Comparison of ENCODE assay signal across 22 cellular contexts in the genomic region with DNA sequence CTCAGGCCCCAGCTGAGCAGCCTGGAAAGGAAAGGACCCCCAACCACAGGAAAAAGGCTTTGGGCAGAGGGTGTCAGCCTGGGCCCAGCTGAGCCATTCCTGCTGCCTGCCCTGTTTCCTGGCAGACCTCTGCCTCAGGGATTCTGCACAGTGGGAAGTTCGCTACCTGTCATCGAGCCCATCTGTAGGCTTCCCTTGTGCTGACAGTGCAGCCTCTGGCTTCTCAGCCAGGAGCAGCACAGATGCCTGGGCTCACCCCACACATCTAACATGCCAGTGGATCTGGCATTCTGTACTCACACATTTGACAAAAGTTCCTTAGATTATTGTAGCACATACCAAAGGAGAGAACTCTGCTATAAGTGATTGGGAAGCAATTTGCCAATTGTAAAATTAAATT.
"Had no signal": no experiment of that assay in that cellular context is flagged by ENCODE, and none has a peak within 500 bp of the region (broad histone marks: within the 10 kb centered on the region; RNA-seq: fewer than 3 reads in every experiment).

No MANE protein-coding gene starts in this region.

- H3K27ac ChIP-seq: ovary, parathyroid adenoma, psoas muscle, right lobe of liver, sigmoid colon, suprapubic skin, testis, tibial artery, transverse colon, upper lobe of right lung, uterus had no signal

- H2AFZ ChIP-seq: parathyroid adenoma had no signal

- H3K4me3 ChIP-seq: ovary, psoas muscle, right lobe of liver, sigmoid colon, suprapubic skin, testis, tibial artery, transverse colon, upper lobe of right lung, uterus had no signal

- H3K36me3 ChIP-seq: ovary, right lobe of liver, sigmoid colon, suprapubic skin, tibial artery, transverse colon, upper lobe of right lung, uterus had no signal

- H3K79me2 ChIP-seq: parathyroid adenoma had no signal

- ATAC-seq: naive thymus-derived CD8-positive, alpha-beta T cell; psoas muscle had no signal

- DNase-seq: naive B cell; naive thymus-derived CD8-positive, alpha-beta T cell; nephron progenitor cell; occipital lobe; ovary; psoas muscle; right cardiac atrium; right lobe of liver; sigmoid colon; small intestine; stimulated activated CD4-positive, alpha-beta T cell treated with anti-CD3 and anti-CD28 coated beads, Interleukin-15, amount 100 ng/mL, for 24 hours; stimulated activated CD4-positive, alpha-beta T cell treated with anti-CD3 and anti-CD28 coated beads, Interleukin-2, amount 100 ng/mL, for 24 hours; stimulated activated CD4-positive, alpha-beta T cell treated with anti-CD3 and anti-CD28 coated beads, Interleukin-2, amount 100 ng/mL, for 48 hours; stimulated activated CD4-positive, alpha-beta T cell treated with anti-CD3 and anti-CD28 coated beads, Interleukin-4, amount 100 ng/mL, for 24 hours; stimulated activated naive CD4-positive, alpha-beta T cell; testis; transverse colon; upper lobe of right lung; uterus had no signal

- H3K27me3 ChIP-seq: ovary, right lobe of liver, sigmoid colon, suprapubic skin, testis, tibial artery, transverse colon, upper lobe of right lung, uterus had no signal

- H3K9me3 ChIP-seq: ovary, psoas muscle, right lobe of liver, sigmoid colon, suprapubic skin, testis, tibial artery, transverse colon, upper lobe of right lung, uterus had no signal

- H3K4me1 ChIP-seq: parathyroid adenoma, psoas muscle, sigmoid colon, testis, transverse colon, uterus had no signal

- H3K9ac ChIP-seq: parathyroid adenoma had no signal
